In the genomic region with DNA sequence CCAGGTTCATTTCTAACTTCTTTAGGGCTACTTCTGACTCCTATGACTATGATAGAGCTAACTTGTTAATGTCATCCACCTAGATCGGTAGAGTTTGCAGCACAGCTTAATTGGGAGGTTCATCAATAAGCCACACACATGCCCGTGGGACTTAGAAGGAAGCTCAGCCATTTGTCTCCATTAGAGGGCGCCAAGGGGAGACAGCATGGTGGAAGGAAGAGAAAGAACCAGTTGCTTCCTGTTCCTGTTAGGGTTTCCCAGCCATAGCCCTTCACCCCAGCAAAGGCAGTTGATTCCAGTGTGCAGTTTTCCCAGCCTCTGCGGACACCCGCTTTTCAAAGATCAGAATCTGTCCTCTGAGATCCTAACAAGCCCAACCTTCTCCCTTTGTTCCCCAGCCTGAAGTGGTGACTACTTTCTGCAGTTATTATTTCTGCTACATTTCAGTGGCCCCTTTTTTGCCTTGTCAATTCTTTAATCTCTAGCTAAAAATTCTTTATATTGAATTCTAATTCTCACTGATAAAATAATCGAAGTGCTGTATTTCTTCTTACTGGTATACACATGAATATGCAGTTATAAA, we compare ENCODE assay signal across 8 cellular contexts. TPM values are rescaled to one million over a fixed set of nuclear protein-coding genes. Genes with fewer than 3 reads are reported as not detected.
A peak's percentile ranks its signal among the peaks of the same experiment; 100 is the strongest.
DNase-seq lines count a peak whose midpoint lies in the region; ATAC-seq and TF ChIP-seq lines count a peak whose summit lies in the region.

No MANE protein-coding gene starts in this region.

- no peaks in the 10 kb centered on the region for H3K36me3 ChIP-seq in BE2C
- H3K36me3 ChIP-seq in naive thymus-derived CD4-positive, alpha-beta T cell (ENCODE audit: control insufficient read depth in 2 of 3, insufficient read depth in 3 of 3, low read length in 3 of 3): no peaks in the 10 kb centered on the region
- H3K36me3 ChIP-seq in upper lobe of left lung: no peaks in the 10 kb centered on the region

- H3K27me3 ChIP-seq in BE2C (no peaks in the 10 kb centered on the region), HL-60 (ENCODE audit: insufficient read depth, poor library complexity, severe bottlenecking) (no peaks in the 10 kb centered on the region), upper lobe of left lung (no peaks in the 10 kb centered on the region)
- H3K27me3 ChIP-seq in naive thymus-derived CD4-positive, alpha-beta T cell (ENCODE audit: control insufficient read depth in 2 of 2, insufficient read depth in 2 of 2, low read length in 2 of 2): no peaks in the 10 kb centered on the region

- ATAC-seq in GM19324 (IDR thresholded peaks at IDR 0.05; ENCODE audit: low FRiP score, unreplicated experiment) (peak; percentile 49), upper lobe of left lung (ENCODE audit: low FRiP score in 2 of 2) (peak; percentile 61 to 84)
- ATAC-seq in activated CD8-positive, alpha-beta T cell treated with anti-CD3 and anti-CD28 coated beads, Interleukin-2, amount 10 ng/mL, durations not matched to agents 7 days and 5 days: peak; percentile 85
- ATAC-seq in naive thymus-derived CD4-positive, alpha-beta T cell: peak; percentile 74

- no peak overlapping the region for H3K4me3 ChIP-seq in BE2C (ENCODE audit: low read depth, low read length)
- no peak overlapping the region for H3K4me3 ChIP-seq in HL-60 (replicated peaks; ENCODE audit: insufficient read depth, low read length)
- no peak overlapping the region for H3K4me3 ChIP-seq in epithelial cell of esophagus (ENCODE audit: low read length)
- no peak overlapping the region for H3K4me3 ChIP-seq in naive thymus-derived CD4-positive, alpha-beta T cell (ENCODE audit: low read length)
- no peak overlapping the region for H3K4me3 ChIP-seq in upper lobe of left lung

- H3K36me3 Mint-ChIP-seq in activated CD8-positive, alpha-beta T cell treated with anti-CD3 and anti-CD28 coated beads, Interleukin-2, amount 10 ng/mL, durations not matched to agents 7 days and 5 days (ENCODE audit: low read depth): no peaks in the 10 kb centered on the region
- H3K36me3 Mint-ChIP-seq in naive thymus-derived CD4-positive, alpha-beta T cell: peaks cover 0 to 5% (median 0%) of the 10 kb centered on the region in 5 donors

- POLR2A ChIA-PET in activated CD8-positive, alpha-beta T cell treated with anti-CD3 and anti-CD28 coated beads, Interleukin-2, amount 10 ng/mL, durations not matched to agents 7 days and 5 days (lab: Charles Lee): no interaction called here
- POLR2A ChIA-PET in naive thymus-derived CD4-positive, alpha-beta T cell (lab: Charles Lee): interaction anchor here (1.3 kb wide), 1 partner anchor 483 kb away, joined by 4 read pairs; no protein-coding TSS in a partner anchor

- DNase-seq in BE2C: peak; percentile 81
- DNase-seq in HL-60 (ENCODE audit: low read depth in 1 of 2, low spot score in 1 of 2): peak; percentile 68 to 85
- peak; percentile 69 for DNase-seq in NOMO-1 treated with DMSO at 0.1 percent for 48 hours (lab: John Stamatoyannopoulos, UW; ENCODE audit: unreplicated experiment)
- peak; percentile 78 for DNase-seq in activated CD8-positive, alpha-beta T cell treated with anti-CD3 and anti-CD28 coated beads, Interleukin-2, amount 10 ng/mL, durations not matched to agents 7 days and 5 days
- peak; percentile 86 for DNase-seq in epithelial cell of esophagus (ENCODE audit: low read depth)
- peak in 8 of 9 donors; percentile 28 to 53 (median 41) for DNase-seq in naive thymus-derived CD4-positive, alpha-beta T cell
- DNase-seq in upper lobe of left lung: peak in 1 of 2 donors; percentile 68

- H3K9me3 ChIP-seq in BE2C: no peaks in the 10 kb centered on the region
- no peaks in the 10 kb centered on the region for H3K9me3 ChIP-seq in naive thymus-derived CD4-positive, alpha-beta T cell (ENCODE audit: control insufficient read depth in 2 of 3, low read length in 3 of 3)
- no peaks in the 10 kb centered on the region for H3K9me3 ChIP-seq in upper lobe of left lung

- H3K27ac ChIP-seq in HL-60 (replicated peaks) (0 out of 2 replicates have a peak overlapping the region, but pooled peaks have one; percentile 21), upper lobe of left lung (no peak overlapping the region)
- no peak overlapping the region for H3K27ac ChIP-seq in naive thymus-derived CD4-positive, alpha-beta T cell (ENCODE audit: low read depth, low read length)

- WGBS in upper lobe of left lung, 2 donors: 67 to 72% methylated on average over 6 of the region's 6 CpGs

- no peaks in the 10 kb centered on the region for H3K27me3 Mint-ChIP-seq in activated CD8-positive, alpha-beta T cell treated with anti-CD3 and anti-CD28 coated beads, Interleukin-2, amount 10 ng/mL, durations not matched to agents 7 days and 5 days (ENCODE audit: low read depth)
- H3K27me3 Mint-ChIP-seq in naive thymus-derived CD4-positive, alpha-beta T cell: no peaks in the 10 kb centered on the region

- intact Hi-C loops in naive thymus-derived CD4-positive, alpha-beta T cell (cut with micrococcal nuclease): loop anchor here in 1 of 2 donors (1.0 kb wide), 1 partner anchor 486 kb away; no protein-coding TSS in a partner anchor

- peak overlapping the region; percentile 32 for H3K27ac Mint-ChIP-seq in activated CD8-positive, alpha-beta T cell treated with anti-CD3 and anti-CD28 coated beads, Interleukin-2, amount 10 ng/mL, durations not matched to agents 7 days and 5 days
- peak overlapping the region in 2 of 9 donors; percentile 25 to 68 for H3K27ac Mint-ChIP-seq in naive thymus-derived CD4-positive, alpha-beta T cell

- CTCF ChIA-PET in activated CD8-positive, alpha-beta T cell treated with anti-CD3 and anti-CD28 coated beads, Interleukin-2, amount 10 ng/mL, durations not matched to agents 7 days and 5 days (lab: Charles Lee): interaction anchor here (0.7 to 5.2 kb wide), 20 partner anchors 10 to 507 kb away, joined by 3 to 49 read pairs (median 4); no protein-coding TSS in a partner anchor
- CTCF ChIA-PET in naive thymus-derived CD4-positive, alpha-beta T cell (lab: Charles Lee): interaction anchor here (0.6 to 1.1 kb wide), 2 partner anchors 13 to 21 kb away, joined by 3 read pairs; no protein-coding TSS in a partner anchor

- TF ChIP-seq CTCF in BE2C (IDR thresholded peaks at IDR 0.05; ENCODE audit: low read depth, low read length) (peak; percentile 99), HL-60 (IDR thresholded peaks at IDR 0.05; ENCODE audit: insufficient read depth, low read length) (peak; percentile 74), epithelial cell of esophagus (IDR thresholded peaks at IDR 0.05; ENCODE audit: insufficient read depth, low read depth, low read length, missing control alignments) (peak; percentile 90), upper lobe of left lung (IDR thresholded peaks at IDR 0.05) (peak; percentile 42 to 62 (median 50))

- TF ChIP-seq POLR2A in upper lobe of left lung (IDR thresholded peaks at IDR 0.05): no peak

- H3K4me1 ChIP-seq in BE2C (peaks cover 5% of the 10 kb centered on the region; the same call in 1 of the 2 replicates), upper lobe of left lung (peaks cover 0 to 10% (median 1%) of the 10 kb centered on the region in 4 donors)
- H3K4me1 ChIP-seq in naive thymus-derived CD4-positive, alpha-beta T cell (ENCODE audit: control insufficient read depth in 2 of 2, insufficient read depth in 2 of 2, low read length in 2 of 2): no peaks in the 10 kb centered on the region

- TF ChIP-seq EP300 in upper lobe of left lung (IDR thresholded peaks at IDR 0.05): no peak

- peaks cover 5% of the 10 kb centered on the region for H3K4me1 Mint-ChIP-seq in activated CD8-positive, alpha-beta T cell treated with anti-CD3 and anti-CD28 coated beads, Interleukin-2, amount 10 ng/mL, durations not matched to agents 7 days and 5 days (ENCODE audit: low read depth)
- peaks cover 0 to 8% (median 6%) of the 10 kb centered on the region in 7 donors for H3K4me1 Mint-ChIP-seq in naive thymus-derived CD4-positive, alpha-beta T cell

- no peak overlapping the region for H3K4me3 Mint-ChIP-seq in activated CD8-positive, alpha-beta T cell treated with anti-CD3 and anti-CD28 coated beads, Interleukin-2, amount 10 ng/mL, durations not matched to agents 7 days and 5 days
- H3K4me3 Mint-ChIP-seq in naive thymus-derived CD4-positive, alpha-beta T cell: no peak overlapping the region

- peaks cover 8% of the 10 kb centered on the region for H3K9me3 Mint-ChIP-seq in activated CD8-positive, alpha-beta T cell treated with anti-CD3 and anti-CD28 coated beads, Interleukin-2, amount 10 ng/mL, durations not matched to agents 7 days and 5 days (ENCODE audit: insufficient read depth)
- peaks cover 0 to 5% (median 0%) of the 10 kb centered on the region in 11 donors for H3K9me3 Mint-ChIP-seq in naive thymus-derived CD4-positive, alpha-beta T cell

RNA-seq across cellular contexts. Expression of a gene that starts 30.3 kb away (rescaled TPM):
- polyA plus RNA-seq in BE2C (2012; ENCODE audit: insufficient read depth, insufficient read length, low read depth): 47.9 TPM
- 10 to 100 TPM; 21.5 to 21.9 TPM for total RNA-seq in activated CD8-positive, alpha-beta T cell treated with anti-CD3 and anti-CD28 coated beads, Interleukin-2, amount 10 ng/mL, durations not matched to agents 7 days and 5 days
- total RNA-seq in naive thymus-derived CD4-positive, alpha-beta T cell: 10 to 100 TPM; 14.5 to 27.8 (median 19.8) TPM
- 10 to 100 TPM; 16.3 to 17.9 TPM for polyA plus RNA-seq in naive thymus-derived CD4-positive, alpha-beta T cell
- total RNA-seq in upper lobe of left lung: 10 to 100 TPM in 4 of 6 donors, 1 to 10 TPM in 2; 2.1 to 25.1 (median 13.4) TPM

RNA-seq across cellular contexts. Expression of a gene that starts 30.4 kb away (rescaled TPM):
- 12.0 TPM for polyA plus RNA-seq in BE2C (2012; ENCODE audit: insufficient read depth, insufficient read length, low read depth)
- 1 to 10 TPM; 7.3 to 7.5 TPM for total RNA-seq in activated CD8-positive, alpha-beta T cell treated with anti-CD3 and anti-CD28 coated beads, Interleukin-2, amount 10 ng/mL, durations not matched to agents 7 days and 5 days
- 10 to 100 TPM in 4 of 5 experiments, 1 to 10 TPM in 1; 6.3 to 13.3 (median 11.2) TPM for total RNA-seq in naive thymus-derived CD4-positive, alpha-beta T cell
- 1 to 10 TPM; 2.7 to 3.7 TPM for polyA plus RNA-seq in naive thymus-derived CD4-positive, alpha-beta T cell
- 10 to 100 TPM in 2 of 6 donors, 1 to 10 TPM in 4; 3.1 to 17.8 (median 7.2) TPM for total RNA-seq in upper lobe of left lung
